ENCODE assay signal across 16 cellular contexts in genomic region chr1:95027046-95027445, GRCh38. TPM values are rescaled to one million over a fixed set of nuclear protein-coding genes. Genes with fewer than 3 reads are reported as not detected.
DNase-seq lines count a peak whose midpoint lies in the region; ATAC-seq and TF ChIP-seq lines count a peak whose summit lies in the region.
"Had no signal": no experiment of that assay in that cellular context is flagged by ENCODE, and none has a peak within 500 bp of the region (broad histone marks: within the 10 kb centered on the region; RNA-seq: fewer than 3 reads in every experiment).

No MANE protein-coding gene starts in this region.

- no peaks in the 10 kb centered on the region for H3K27me3 ChIP-seq in SJSA1 (replicated peaks)
- no peaks in the 10 kb centered on the region for H3K27me3 ChIP-seq in body of pancreas
- no peaks in the 10 kb centered on the region for H3K27me3 ChIP-seq in GM23338 (ENCODE audit: insufficient read depth)
- H3K27me3 ChIP-seq: BLaER1 had no signal

- no peak for TF ChIP-seq CTCF in choroid plexus epithelial cell (conservative IDR thresholded peaks at IDR 0.05; ENCODE audit: low read depth, low read length)
- TF ChIP-seq CTCF in fibroblast of pulmonary artery (IDR thresholded peaks at IDR 0.05; ENCODE audit: low read length, missing control alignments): no peak
- no peak for TF ChIP-seq CTCF in body of pancreas (IDR thresholded peaks at IDR 0.05)
- no peak for TF ChIP-seq CTCF in GM23338 (conservative IDR thresholded peaks at IDR 0.05; ENCODE audit: low read depth in 2 of 2)

- H3K9me2 ChIP-seq in GM23338 (ENCODE audit: insufficient read depth): peaks cover 13% of the 10 kb centered on the region

- 90 to 93% methylated on average over 4 of the region's 4 CpGs for WGBS in body of pancreas, 2 donors

- H3K4me3 ChIP-seq in SJSA1: no peak overlapping the region
- no peak overlapping the region for H3K4me3 ChIP-seq in choroid plexus epithelial cell (ENCODE audit: low read depth, low read length)
- H3K4me3 ChIP-seq in fibroblast of pulmonary artery (replicated peaks; ENCODE audit: low read depth, low read length): no peak overlapping the region
- no peak overlapping the region for H3K4me3 ChIP-seq in body of pancreas
- H3K4me3 ChIP-seq in GM23338: no peak overlapping the region
- H3K4me3 ChIP-seq: BLaER1 had no signal

- no peaks in the 10 kb centered on the region for H4K20me1 ChIP-seq in GM23338 (replicated peaks; ENCODE audit: insufficient read depth)
- H4K20me1 ChIP-seq: BLaER1 had no signal

- H3K4me3 Mint-ChIP-seq in T-helper 17 cell (no peak overlapping the region), GM23338 (no peak overlapping the region)
- H3K4me3 Mint-ChIP-seq: CD4-positive, CD25-positive, alpha-beta regulatory T cell; HFFc6 had no signal

- peaks cover 23% of the 10 kb centered on the region for H3K36me3 ChIP-seq in SJSA1
- no peaks in the 10 kb centered on the region for H3K36me3 ChIP-seq in body of pancreas (replicated peaks in 1 of 2; ENCODE audit: insufficient read depth in 1 of 2, low read depth in 2 of 2)
- no peaks in the 10 kb centered on the region; the same call in 1 of the 2 replicates for H3K36me3 ChIP-seq in GM23338 (ENCODE audit: insufficient read depth)

- H3K4me2 ChIP-seq in GM23338: no peak overlapping the region
- H3K4me2 ChIP-seq: BLaER1 had no signal

- H3K36me3 Mint-ChIP-seq in T-helper 17 cell (ENCODE audit: low read depth) (no peaks in the 10 kb centered on the region), GM23338 (ENCODE audit: low read depth) (peaks cover 14% of the 10 kb centered on the region; the same call in 2 of the 3 replicates)

- H3F3A ChIP-seq in GM23338 (replicated peaks; ENCODE audit: low read depth): no peaks in the 10 kb centered on the region

- no peak for TF ChIP-seq POLR2A in body of pancreas (IDR thresholded peaks at IDR 0.05)

- H3K9me3 Mint-ChIP-seq in GM23338: peaks cover 4% of the 10 kb centered on the region

- H3K27me3 Mint-ChIP-seq in T-helper 17 cell (no peaks in the 10 kb centered on the region), GM23338 (ENCODE audit: insufficient read depth, low read depth, poor library complexity) (no peaks in the 10 kb centered on the region)
- H3K27me3 Mint-ChIP-seq: CD4-positive, CD25-positive, alpha-beta regulatory T cell had no signal

- H3K4me1 ChIP-seq in SJSA1 (replicated peaks) (peaks cover 51% of the 10 kb centered on the region), body of pancreas (peaks cover 5% of the 10 kb centered on the region), GM23338 (ENCODE audit: insufficient read depth) (no peaks in the 10 kb centered on the region)
- H3K4me1 ChIP-seq: BLaER1 had no signal

- peak; percentile 31 for DNase-seq in AG08396 (ENCODE audit: low spot score)
- peak; percentile 63 to 76 for DNase-seq in SJSA1 (ENCODE audit: low read depth in 1 of 2, low spot score in 2 of 2)
- DNase-seq in choroid plexus epithelial cell (ENCODE audit: low read depth): peak; percentile 71
- peak; percentile 30 for DNase-seq in fibroblast of pulmonary artery (ENCODE audit: low read depth)
- DNase-seq in T-helper 17 cell: no peak
- DNase-seq in body of pancreas: no peak
- no peak for DNase-seq in activated CD4-positive, alpha-beta T cell treated with anti-CD3 and anti-CD28 coated beads, Interleukin-2, amount 50 U/mL, for 1 hour
- DNase-seq in GM23338 (ENCODE audit: low spot score): no peak
- DNase-seq: AML-193; CD4-positive, CD25-positive, alpha-beta regulatory T cell; DMS53; HCEC 1CT; HFFc6 had no signal

- H2AFZ ChIP-seq in GM23338: no peak overlapping the region

- no peak overlapping the region for H3K27ac Mint-ChIP-seq in T-helper 17 cell
- no peak overlapping the region for H3K27ac Mint-ChIP-seq in GM23338
- H3K27ac Mint-ChIP-seq: CD4-positive, CD25-positive, alpha-beta regulatory T cell; HFFc6 had no signal

- H3K9me3 ChIP-seq in SJSA1 (replicated peaks): peaks cover 14% of the 10 kb centered on the region
- no peaks in the 10 kb centered on the region for H3K9me3 ChIP-seq in T-helper 17 cell (ENCODE audit: control insufficient read depth, low read length, poor library complexity, severe bottlenecking)
- no peaks in the 10 kb centered on the region for H3K9me3 ChIP-seq in body of pancreas

- no peaks in the 10 kb centered on the region for H3K79me2 ChIP-seq in GM23338 (replicated peaks; ENCODE audit: insufficient read depth)

- intact Hi-C loops in body of pancreas (cut with DNase I): no loop called here

- H3K4me1 Mint-ChIP-seq in T-helper 17 cell (no peaks in the 10 kb centered on the region), GM23338 (no peaks in the 10 kb centered on the region)
- H3K4me1 Mint-ChIP-seq: CD4-positive, CD25-positive, alpha-beta regulatory T cell had no signal

- H3K27ac ChIP-seq in SJSA1 (peak overlapping the region; percentile 71), body of pancreas (no peak overlapping the region), GM23338 (ENCODE audit: low read depth) (no peak overlapping the region)
- H3K27ac ChIP-seq: 22Rv1, BLaER1 had no signal

- ATAC-seq in T-helper 17 cell: no peak
- no peak for ATAC-seq in body of pancreas
- no peak for ATAC-seq in GM23338
- ATAC-seq: HepG2 had no signal

TF ChIP-seq in GM23338, 12 proteins besides CTCF, POLR2A, EP300 and RAD21 (continues in another document):
- TF ChIP-seq CREB1 (CRISPR knock-in tag; IDR thresholded peaks at IDR 0.05; ENCODE audit: low read depth) (no peak), NANOG (IDR thresholded peaks at IDR 0.05; ENCODE audit: borderline replicate concordance) (no peak), EZH2 (IDR thresholded peaks at IDR 0.05; ENCODE audit: low read depth, unreplicated experiment) (no peak), EZH2phosphoT487 (IDR thresholded peaks at IDR 0.05; ENCODE audit: unreplicated experiment) (no peak)
- TF ChIP-seq, protein P1, sequence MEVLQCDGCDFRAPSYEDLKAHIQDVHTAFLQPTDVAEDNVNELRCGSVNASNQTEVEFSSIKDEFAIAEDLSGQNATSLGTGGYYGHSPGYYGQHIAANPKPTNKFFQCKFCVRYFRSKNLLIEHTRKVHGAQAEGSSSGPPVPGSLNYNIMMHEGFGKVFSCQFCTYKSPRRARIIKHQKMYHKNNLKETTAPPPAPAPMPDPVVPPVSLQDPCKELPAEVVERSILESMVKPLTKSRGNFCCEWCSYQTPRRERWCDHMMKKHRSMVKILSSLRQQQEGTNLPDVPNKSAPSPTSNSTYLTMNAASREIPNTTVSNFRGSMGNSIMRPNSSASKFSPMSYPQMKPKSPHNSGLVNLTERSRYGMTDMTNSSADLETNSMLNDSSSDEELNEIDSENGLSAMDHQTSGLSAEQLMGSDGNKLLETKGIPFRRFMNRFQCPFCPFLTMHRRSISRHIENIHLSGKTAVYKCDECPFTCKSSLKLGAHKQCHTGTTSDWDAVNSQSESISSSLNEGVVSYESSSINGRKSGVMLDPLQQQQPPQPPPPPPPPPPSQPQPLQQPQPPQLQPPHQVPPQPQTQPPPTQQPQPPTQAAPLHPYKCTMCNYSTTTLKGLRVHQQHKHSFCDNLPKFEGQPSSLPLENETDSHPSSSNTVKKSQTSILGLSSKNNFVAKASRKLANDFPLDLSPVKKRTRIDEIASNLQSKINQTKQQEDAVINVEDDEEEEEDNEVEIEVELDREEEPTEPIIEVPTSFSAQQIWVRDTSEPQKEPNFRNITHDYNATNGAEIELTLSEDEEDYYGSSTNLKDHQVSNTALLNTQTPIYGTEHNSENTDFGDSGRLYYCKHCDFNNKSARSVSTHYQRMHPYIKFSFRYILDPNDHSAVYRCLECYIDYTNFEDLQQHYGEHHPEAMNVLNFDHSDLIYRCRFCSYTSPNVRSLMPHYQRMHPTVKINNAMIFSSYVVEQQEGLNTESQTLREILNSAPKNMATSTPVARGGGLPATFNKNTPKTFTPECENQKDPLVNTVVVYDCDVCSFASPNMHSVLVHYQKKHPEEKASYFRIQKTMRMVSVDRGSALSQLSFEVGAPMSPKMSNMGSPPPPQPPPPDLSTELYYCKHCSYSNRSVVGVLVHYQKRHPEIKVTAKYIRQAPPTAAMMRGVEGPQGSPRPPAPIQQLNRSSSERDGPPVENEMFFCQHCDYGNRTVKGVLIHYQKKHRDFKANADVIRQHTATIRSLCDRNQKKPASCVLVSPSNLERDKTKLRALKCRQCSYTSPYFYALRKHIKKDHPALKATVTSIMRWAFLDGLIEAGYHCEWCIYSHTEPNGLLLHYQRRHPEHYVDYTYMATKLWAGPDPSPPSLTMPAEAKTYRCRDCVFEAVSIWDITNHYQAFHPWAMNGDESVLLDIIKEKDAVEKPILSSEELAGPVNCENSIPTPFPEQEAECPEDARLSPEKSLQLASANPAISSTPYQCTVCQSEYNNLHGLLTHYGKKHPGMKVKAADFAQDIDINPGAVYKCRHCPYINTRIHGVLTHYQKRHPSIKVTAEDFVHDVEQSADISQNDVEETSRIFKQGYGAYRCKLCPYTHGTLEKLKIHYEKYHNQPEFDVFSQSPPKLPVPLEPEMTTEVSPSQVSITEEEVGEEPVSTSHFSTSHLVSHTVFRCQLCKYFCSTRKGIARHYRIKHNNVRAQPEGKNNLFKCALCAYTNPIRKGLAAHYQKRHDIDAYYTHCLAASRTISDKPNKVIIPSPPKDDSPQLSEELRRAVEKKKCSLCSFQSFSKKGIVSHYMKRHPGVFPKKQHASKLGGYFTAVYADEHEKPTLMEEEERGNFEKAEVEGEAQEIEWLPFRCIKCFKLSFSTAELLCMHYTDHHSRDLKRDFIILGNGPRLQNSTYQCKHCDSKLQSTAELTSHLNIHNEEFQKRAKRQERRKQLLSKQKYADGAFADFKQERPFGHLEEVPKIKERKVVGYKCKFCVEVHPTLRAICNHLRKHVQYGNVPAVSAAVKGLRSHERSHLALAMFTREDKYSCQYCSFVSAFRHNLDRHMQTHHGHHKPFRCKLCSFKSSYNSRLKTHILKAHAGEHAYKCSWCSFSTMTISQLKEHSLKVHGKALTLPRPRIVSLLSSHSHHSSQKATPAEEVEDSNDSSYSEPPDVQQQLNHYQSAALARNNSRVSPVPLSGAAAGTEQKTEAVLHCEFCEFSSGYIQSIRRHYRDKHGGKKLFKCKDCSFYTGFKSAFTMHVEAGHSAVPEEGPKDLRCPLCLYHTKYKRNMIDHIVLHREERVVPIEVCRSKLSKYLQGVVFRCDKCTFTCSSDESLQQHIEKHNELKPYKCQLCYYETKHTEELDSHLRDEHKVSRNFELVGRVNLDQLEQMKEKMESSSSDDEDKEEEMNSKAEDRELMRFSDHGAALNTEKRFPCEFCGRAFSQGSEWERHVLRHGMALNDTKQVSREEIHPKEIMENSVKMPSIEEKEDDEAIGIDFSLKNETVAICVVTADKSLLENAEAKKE (CRISPR knock-in tag; IDR thresholded peaks at IDR 0.05): no peak

RNA-seq across cellular contexts. Expression of gene ALG14, which starts 45.7 kb away (rescaled TPM):
- 1.5 and 2.1 TPM in 2 replicates for total RNA-seq in SJSA1 (2014; rRNA removed; shearing (Covaris generic))
- 1 to 10 TPM; 1.5 to 1.8 TPM for total RNA-seq in T-helper 17 cell
- under 1 TPM; 0.78 to 0.99 TPM for total RNA-seq in body of pancreas
- 0.42 and 0.70 TPM in 2 replicates for total RNA-seq in GM23338 (2014; rRNA removed; shearing (Covaris generic))
- 2.8 and 4.1 TPM in 2 replicates for polyA plus RNA-seq in GM23338 (2016; fragmentation: Nextera tagmentation; extraction: Ambion mirVana)

Comparison
In these comparisons a context has a peak if more than half of its experiments do, and no peak if none do; other contexts are left out.
1. DNase-seq: peak in AG08396 (single experiment), SJSA1 (2 of 2), choroid plexus epithelial cell (single experiment) and fibroblast of pulmonary artery (single experiment); none in T-helper 17 cell (0 of 3), body of pancreas (0 of 4), activated CD4-positive, alpha-beta T cell treated with anti-CD3 and anti-CD28 coated beads, Interleukin-2, amount 50 U/mL, for 1 hour (single experiment) and GM23338 (single experiment).